8 cellular contexts compared by ENCODE assay signal in the genomic region with DNA sequence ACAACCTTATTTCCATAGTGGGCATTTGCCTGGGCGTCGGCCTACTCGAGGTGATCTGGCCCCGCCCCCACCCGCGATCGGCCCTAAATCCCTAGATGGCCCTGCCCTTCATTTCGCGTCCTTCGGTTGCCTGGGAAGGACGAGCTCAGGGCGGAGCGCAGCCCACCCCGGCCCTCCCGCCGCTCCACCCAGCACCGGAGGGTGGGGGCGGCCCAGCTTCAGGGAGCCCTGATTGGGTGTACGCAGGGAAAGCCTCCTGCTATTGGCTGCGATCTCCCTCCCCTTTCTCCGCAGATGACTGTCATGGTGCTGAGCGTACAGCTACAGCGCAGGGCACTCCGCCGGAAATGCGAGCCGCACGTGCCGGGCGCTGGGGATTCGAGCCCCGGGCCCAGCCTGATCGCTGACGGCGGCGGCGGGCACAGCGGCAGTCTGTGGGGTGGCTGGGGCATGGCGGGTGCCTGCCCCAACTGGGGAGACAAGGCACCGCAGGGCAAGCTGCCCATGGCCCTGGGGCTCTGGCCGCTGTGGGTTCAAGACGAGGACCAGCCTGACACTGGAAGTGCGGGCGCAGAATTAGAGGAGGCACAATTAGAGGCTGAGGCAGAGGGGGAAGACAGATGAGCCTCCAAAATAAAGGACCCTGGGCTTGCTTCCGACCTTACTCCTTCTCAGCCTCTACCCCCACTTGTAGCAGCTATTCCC. TPM values are rescaled to one million over a fixed set of nuclear protein-coding genes. Genes with fewer than 3 reads are reported as not detected.
DNase-seq lines count a peak whose midpoint lies in the region; ATAC-seq and TF ChIP-seq lines count a peak whose summit lies in the region.

No MANE protein-coding gene starts in this region.

- H3K36me3 Mint-ChIP-seq in activated T-helper 2 cell treated with anti-CD3 and anti-CD28 coated beads, Interferon-gamma antibody, Interleukin-2, Interleukin-4, amounts not matched to agents 10 μg/mL and 5 μg/mL and 100 μg/mL, durations not matched to agents 14 hours and 24 hours and 36 hours (ENCODE audit: low read depth): peaks cover 37% of the 10 kb centered on the region

- DNase-seq in DMS153 treated with DMSO at 0.1 percent for 48 hours (lab: John Stamatoyannopoulos, UW; ENCODE audit: unreplicated experiment) (peak; percentile 94), NCI-H69 (lab: John Stamatoyannopoulos, UW) (peak; percentile 51), epithelial cell of esophagus (ENCODE audit: low read depth) (peak; percentile 92), medulla oblongata (ENCODE audit: extremely low spot score) (peak; percentile 70), transverse colon (peak; percentile 84)
- no peak for DNase-seq in activated T-helper 2 cell treated with anti-CD3 and anti-CD28 coated beads, Interferon-gamma antibody, Interleukin-2, Interleukin-4, amounts not matched to agents 10 μg/mL and 5 μg/mL and 100 μg/mL, durations not matched to agents 14 hours and 24 hours and 36 hours (ENCODE audit: low spot score)

- intact Hi-C loops in transverse colon (cut with DNase I; ENCODE audit: low total_unique reads): no loop called here
- intact Hi-C loops in activated T-helper 2 cell treated with anti-CD3 and anti-CD28 coated beads, Interferon-gamma antibody, Interleukin-2, Interleukin-4, amounts not matched to agents 10 μg/mL and 5 μg/mL and 100 μg/mL, durations not matched to agents 14 hours and 24 hours and 36 hours (cut with micrococcal nuclease): no loop called here

- H3K4me3 Mint-ChIP-seq in activated T-helper 2 cell treated with anti-CD3 and anti-CD28 coated beads, Interferon-gamma antibody, Interleukin-2, Interleukin-4, amounts not matched to agents 10 μg/mL and 5 μg/mL and 100 μg/mL, durations not matched to agents 14 hours and 24 hours and 36 hours (ENCODE audit: low read depth): no peak overlapping the region

- peaks cover 7 to 36% (median 24%) of the 10 kb centered on the region in 4 donors for H3K4me1 ChIP-seq in transverse colon

- TF ChIP-seq POLR2A in transverse colon (IDR thresholded peaks at IDR 0.05): peak; percentile 40

- H3K36me3 ChIP-seq in transverse colon: no peaks in the 10 kb centered on the region

- H3K4me3 ChIP-seq in epithelial cell of esophagus (ENCODE audit: low read length) (peak overlapping the region; percentile 43), transverse colon (peak overlapping the region; percentile 9 to 43 (median 20))

- H3K27ac Mint-ChIP-seq in activated T-helper 2 cell treated with anti-CD3 and anti-CD28 coated beads, Interferon-gamma antibody, Interleukin-2, Interleukin-4, amounts not matched to agents 10 μg/mL and 5 μg/mL and 100 μg/mL, durations not matched to agents 14 hours and 24 hours and 36 hours: no peak overlapping the region

- 25% methylated on average over 29 of the region's 45 CpGs; no CpG with 5 or more reads in 1 of the 2 donors for WGBS in transverse colon (ENCODE audit: low coverage in 1 of 2), 2 donors

- H3K9me3 Mint-ChIP-seq in activated T-helper 2 cell treated with anti-CD3 and anti-CD28 coated beads, Interferon-gamma antibody, Interleukin-2, Interleukin-4, amounts not matched to agents 10 μg/mL and 5 μg/mL and 100 μg/mL, durations not matched to agents 14 hours and 24 hours and 36 hours: no peaks in the 10 kb centered on the region

- no peaks in the 10 kb centered on the region for H3K27me3 Mint-ChIP-seq in activated T-helper 2 cell treated with anti-CD3 and anti-CD28 coated beads, Interferon-gamma antibody, Interleukin-2, Interleukin-4, amounts not matched to agents 10 μg/mL and 5 μg/mL and 100 μg/mL, durations not matched to agents 14 hours and 24 hours and 36 hours (ENCODE audit: low read depth)

- H3K9me3 ChIP-seq in transverse colon: no peaks in the 10 kb centered on the region

- no peaks in the 10 kb centered on the region for H3K27me3 ChIP-seq in transverse colon

- ATAC-seq in HG02642 (IDR thresholded peaks at IDR 0.05; ENCODE audit: poor library complexity, unreplicated experiment): no peak
- ATAC-seq in GM18519 (IDR thresholded peaks at IDR 0.05; ENCODE audit: low FRiP score, unreplicated experiment): no peak

- TF ChIP-seq CTCF in epithelial cell of esophagus (IDR thresholded peaks at IDR 0.05; ENCODE audit: insufficient read depth, low read depth, low read length, missing control alignments) (no peak), transverse colon (IDR thresholded peaks at IDR 0.05) (no peak)

- H3K4me1 Mint-ChIP-seq in activated T-helper 2 cell treated with anti-CD3 and anti-CD28 coated beads, Interferon-gamma antibody, Interleukin-2, Interleukin-4, amounts not matched to agents 10 μg/mL and 5 μg/mL and 100 μg/mL, durations not matched to agents 14 hours and 24 hours and 36 hours (ENCODE audit: low read depth): peaks cover 30% of the 10 kb centered on the region

- H3K27ac ChIP-seq in transverse colon: peak overlapping the region; percentile 72 to 90 (median 81)

- in situ Hi-C loops in transverse colon (cut with MboI; ENCODE audit: low pct_ligation_motif_present in 1 of 4, low pct_unique_long_range_greater_than_20kb in 1 of 4, low sequenced_read_pairs in 3 of 4): no loop called here

- TF ChIP-seq EP300 in transverse colon (IDR thresholded peaks at IDR 0.05; ENCODE audit: low read depth): no peak

RNA-seq across cellular contexts. Expression of a gene that starts 4.3 kb away (rescaled TPM):
- 10 to 100 TPM in 3 of 4 donors, 1 to 10 TPM in 1; 8.5 to 24.0 (median 13.3) TPM for total RNA-seq in transverse colon
- 141 TPM in 2 replicates for total RNA-seq in activated T-helper 2 cell treated with anti-CD3 and anti-CD28 coated beads, Interferon-gamma antibody, Interleukin-2, Interleukin-4, amounts not matched to agents 10 μg/mL and 5 μg/mL and 100 μg/mL, durations not matched to agents 14 hours and 24 hours and 36 hours

RNA-seq across cellular contexts. Expression of a gene that starts 14.5 kb away (rescaled TPM):
- total RNA-seq in transverse colon: under 1 TPM in 3 of 4 donors, not detected in 1; 0.40 to 0.75 (median 0.48) TPM
- 1.3 and 2.2 TPM in 2 replicates for total RNA-seq in activated T-helper 2 cell treated with anti-CD3 and anti-CD28 coated beads, Interferon-gamma antibody, Interleukin-2, Interleukin-4, amounts not matched to agents 10 μg/mL and 5 μg/mL and 100 μg/mL, durations not matched to agents 14 hours and 24 hours and 36 hours

RNA-seq across cellular contexts. Expression of a gene that starts 22.7 kb away (rescaled TPM):
- 10 to 100 TPM in 3 of 4 donors, 1 to 10 TPM in 1; 5.6 to 20.3 (median 10.9) TPM for total RNA-seq in transverse colon
- not detected in 2 replicates for total RNA-seq in activated T-helper 2 cell treated with anti-CD3 and anti-CD28 coated beads, Interferon-gamma antibody, Interleukin-2, Interleukin-4, amounts not matched to agents 10 μg/mL and 5 μg/mL and 100 μg/mL, durations not matched to agents 14 hours and 24 hours and 36 hours

RNA-seq across cellular contexts. Expression of a gene that starts 24.2 kb away (rescaled TPM):
- total RNA-seq in transverse colon: 1 to 10 TPM in 1 of 4 donors, not detected in 3; 2.2 TPM
- not detected in 2 replicates for total RNA-seq in activated T-helper 2 cell treated with anti-CD3 and anti-CD28 coated beads, Interferon-gamma antibody, Interleukin-2, Interleukin-4, amounts not matched to agents 10 μg/mL and 5 μg/mL and 100 μg/mL, durations not matched to agents 14 hours and 24 hours and 36 hours

RNA-seq across cellular contexts. Expression of a gene that starts 48.5 kb away (rescaled TPM):
- total RNA-seq in transverse colon: not detected
- total RNA-seq in activated T-helper 2 cell treated with anti-CD3 and anti-CD28 coated beads, Interferon-gamma antibody, Interleukin-2, Interleukin-4, amounts not matched to agents 10 μg/mL and 5 μg/mL and 100 μg/mL, durations not matched to agents 14 hours and 24 hours and 36 hours: 0.14 and 0.28 TPM in 2 replicates
